8 cellular contexts compared by ENCODE assay signal in genomic region chr4:152536545-152537182, GRCh38. TPM values are rescaled to one million over a fixed set of nuclear protein-coding genes. Genes with fewer than 3 reads are reported as not detected.
DNase-seq lines count a peak whose midpoint lies in the region; ATAC-seq and TF ChIP-seq lines count a peak whose summit lies in the region.

No MANE protein-coding gene starts in this region.

- peaks cover 29 to 46% (median 33%) of the 10 kb centered on the region in 4 donors for H3K4me1 ChIP-seq in upper lobe of left lung

- peaks cover 0 to 10% (median 4%) of the 10 kb centered on the region in 4 donors for H3K36me3 ChIP-seq in upper lobe of left lung

- H3K4me3 Mint-ChIP-seq in activated B cell treated with CpG ODN at 0.5 μM for 24 hours: peak overlapping the region; percentile 99

- no peaks in the 10 kb centered on the region for H3K9me3 Mint-ChIP-seq in activated B cell treated with CpG ODN at 0.5 μM for 24 hours

- no peak for TF ChIP-seq CTCF in activated B cell treated with CpG ODN at 0.5 μM for 24 hours (IDR thresholded peaks at IDR 0.05)
- TF ChIP-seq CTCF in upper lobe of left lung (IDR thresholded peaks at IDR 0.05): no peak

- TF ChIP-seq POLR2A in upper lobe of left lung (IDR thresholded peaks at IDR 0.05): peak in 1 of 4 donors; percentile 7

- H3K27ac Mint-ChIP-seq in activated B cell treated with CpG ODN at 0.5 μM for 24 hours: peak overlapping the region; percentile 98

- H3K27me3 Mint-ChIP-seq in activated B cell treated with CpG ODN at 0.5 μM for 24 hours: no peaks in the 10 kb centered on the region

- H3K4me1 Mint-ChIP-seq in activated B cell treated with CpG ODN at 0.5 μM for 24 hours: peaks cover 67% of the 10 kb centered on the region

- DNase-seq in NCI-H1694 (lab: John Stamatoyannopoulos, UW): peak; percentile 22
- no peak for DNase-seq in NCI-H1694 treated with DMSO at 0.1 percent for 48 hours (lab: John Stamatoyannopoulos, UW)
- DNase-seq in HuH-7.5 (ENCODE audit: low spot score): peak; percentile 31
- DNase-seq in activated B cell treated with CpG ODN at 0.5 μM for 24 hours: no peak
- peak; percentile 18 for DNase-seq in epithelial cell of prostate (ENCODE audit: low read depth, low spot score)
- peak; percentile 65 for DNase-seq in myocyte (ENCODE audit: low read depth)
- DNase-seq in upper lobe of left lung: no peak

- no peaks in the 10 kb centered on the region for H3K27me3 ChIP-seq in upper lobe of left lung

- H3K36me3 Mint-ChIP-seq in activated B cell treated with CpG ODN at 0.5 μM for 24 hours (ENCODE audit: low read depth): peaks cover 47% of the 10 kb centered on the region

- H3K9me3 ChIP-seq in upper lobe of left lung: no peaks in the 10 kb centered on the region

- H3K27ac ChIP-seq in epithelial cell of prostate (peak overlapping the region; percentile 97), upper lobe of left lung (peak overlapping the region; percentile 95 to 97 (median 97))

- WGBS in upper lobe of left lung, 2 donors: 1 to 2% methylated on average over 21 to 24 of the region's 24 CpGs

- no peak for TF ChIP-seq EP300 in upper lobe of left lung (IDR thresholded peaks at IDR 0.05)

- H3K4me3 ChIP-seq in upper lobe of left lung: peak overlapping the region; percentile 77 to 98 (median 92)

- intact Hi-C loops in activated B cell treated with CpG ODN at 0.5 μM for 24 hours (cut with micrococcal nuclease): loop anchor here (1.0 to 10.0 kb wide), 10 partner anchors 16 to 1437 kb away; partner anchors contain the start of genes ARFIP1, RPS3A, TIGD4 and TLR2

- POLR2A ChIA-PET in activated B cell treated with CpG ODN at 0.5 μM for 24 hours (lab: Charles Lee): interaction anchor here (0.6 to 7.3 kb wide), 34 partner anchors 8 to 1880 kb away, joined by 3 to 136 read pairs (median 6); partner anchors contain the start of genes ARFIP1, TIGD4 and TMEM154

- CTCF ChIA-PET in activated B cell treated with CpG ODN at 0.5 μM for 24 hours (lab: Charles Lee): interaction anchor here (0.7 to 2.9 kb wide), 7 partner anchors 16 to 104 kb away, joined by 3 to 20 read pairs (median 3); no protein-coding TSS in a partner anchor

- ATAC-seq in GM21717 (IDR thresholded peaks at IDR 0.05; ENCODE audit: unreplicated experiment) (peak; percentile 31), activated B cell treated with CpG ODN at 0.5 μM for 24 hours (ENCODE audit: low read depth) (peak; percentile 47), upper lobe of left lung (ENCODE audit: low FRiP score in 2 of 2) (peak; percentile 45 to 74)

RNA-seq across cellular contexts. Expression of gene FBXW7, which starts 0.8 kb away (rescaled TPM):
- 96.5 and 102 TPM in 2 replicates for total RNA-seq in activated B cell treated with CpG ODN at 0.5 μM for 24 hours
- 33.9 and 39.2 TPM in 2 replicates for total RNA-seq in myocyte
- 15.3 TPM for polyA plus RNA-seq in myocyte (2012)
- 100 to 1,000 TPM in 1 of 6 donors, 10 to 100 TPM in 5; 36.5 to 116 (median 52.5) TPM for total RNA-seq in upper lobe of left lung

Comparison
In these comparisons a context has a peak if more than half of its experiments do, and no peak if none do; other contexts are left out.
1. DNase-seq: peak in NCI-H1694 (single experiment), HuH-7.5 (single experiment), epithelial cell of prostate (single experiment) and myocyte (single experiment); none in NCI-H1694 treated with DMSO at 0.1 percent for 48 hours (single experiment), activated B cell treated with CpG ODN at 0.5 μM for 24 hours (single experiment) and upper lobe of left lung (0 of 2).
2. Peak in every context shown above with its lines, with median percentiles within 50 percentile points of each other: ATAC-seq.